ENCODE assay signal across 17 cellular contexts in genomic region chr1:232973652-232974611, GRCh38. TPM values are rescaled to one million over a fixed set of nuclear protein-coding genes. Genes with fewer than 3 reads are reported as not detected.
DNase-seq lines count a peak whose midpoint lies in the region; ATAC-seq, FAIRE-seq and TF ChIP-seq lines count a peak whose summit lies in the region.
"Had no signal": no experiment of that assay in that cellular context is flagged by ENCODE, and none has a peak within 500 bp of the region (broad histone marks: within the 10 kb centered on the region; RNA-seq: fewer than 3 reads in every experiment).

No MANE protein-coding gene starts in this region.

- peaks cover 29 to 38% of the 10 kb centered on the region in 2 donors for H3K36me3 Mint-ChIP-seq in activated T-cell treated with anti-CD3 and anti-CD28 coated beads, Interleukin-2, amount 50 U/mL, for 72 hours (ENCODE audit: insufficient read depth in 2 of 2)
- H3K36me3 Mint-ChIP-seq in activated T-cell treated with anti-CD3 and anti-CD28 coated beads, Interleukin-2, amount 50 U/mL, for 24 hours (ENCODE audit: low read depth), result peaks cover 90% of the 10 kb centered on the region
- peaks cover 77% of the 10 kb centered on the region for H3K36me3 Mint-ChIP-seq in activated T-helper 17 cell treated with anti-CD3 and anti-CD28 coated beads, Interleukin-2, amount 50 U/mL, for 72 hours (ENCODE audit: low read depth)
- H3K36me3 Mint-ChIP-seq in nephron progenitor cell (ENCODE audit: low read depth), result peaks cover 97% of the 10 kb centered on the region

- peak overlapping the region; percentile 13 for H3K27ac Mint-ChIP-seq in activated T-cell treated with anti-CD3 and anti-CD28 coated beads, Interleukin-2, amount 50 U/mL, for 72 hours
- no peak overlapping the region for H3K27ac Mint-ChIP-seq in activated T-cell treated with anti-CD3 and anti-CD28 coated beads, Interleukin-2, amount 50 U/mL, for 24 hours
- peak overlapping the region; percentile 47 for H3K27ac Mint-ChIP-seq in activated T-helper 17 cell treated with anti-CD3 and anti-CD28 coated beads, Interleukin-2, amount 50 U/mL, for 72 hours
- H3K27ac Mint-ChIP-seq in nephron progenitor cell, result no peak overlapping the region

- H3K4me1 Mint-ChIP-seq in activated T-cell treated with anti-CD3 and anti-CD28 coated beads, Interleukin-2, amount 50 U/mL, for 72 hours (ENCODE audit: low read depth), result peaks cover 23% of the 10 kb centered on the region
- peaks cover 16% of the 10 kb centered on the region for H3K4me1 Mint-ChIP-seq in activated T-cell treated with anti-CD3 and anti-CD28 coated beads, Interleukin-2, amount 50 U/mL, for 24 hours (ENCODE audit: low read depth)
- H3K4me1 Mint-ChIP-seq in activated T-helper 17 cell treated with anti-CD3 and anti-CD28 coated beads, Interleukin-2, amount 50 U/mL, for 72 hours, result peaks cover 21% of the 10 kb centered on the region
- peaks cover 21% of the 10 kb centered on the region for H3K4me1 Mint-ChIP-seq in nephron progenitor cell

- no peak overlapping the region for H3K4me3 ChIP-seq in fibroblast of pulmonary artery (replicated peaks; ENCODE audit: low read depth, low read length)
- H3K4me3 ChIP-seq: BLaER1 treated with 17β-estradiol and CSF1 and Interleukin-3, amounts not matched to agents 10 nM and 100 nM; PC-9 had no signal

- no peak for ATAC-seq in activated T-cell treated with anti-CD3 and anti-CD28 coated beads, Interleukin-2, amount 50 U/mL, for 72 hours (replicated peaks in 1 of 2)
- no peak for ATAC-seq in activated T-helper 17 cell treated with anti-CD3 and anti-CD28 coated beads, Interleukin-2, amount 50 U/mL, for 72 hours (replicated peaks)
- ATAC-seq in GM19328 (IDR thresholded peaks at IDR 0.05; ENCODE audit: unreplicated experiment), result no peak

- no peak for DNase-seq in activated T-cell treated with anti-CD3 and anti-CD28 coated beads, Interleukin-2, amount 50 U/mL, for 72 hours
- no peak for DNase-seq in activated T-cell treated with anti-CD3 and anti-CD28 coated beads, Interleukin-2, amount 50 U/mL, for 24 hours
- DNase-seq in D721Med (ENCODE audit: insufficient read length, low spot score), result no peak
- DNase-seq in fibroblast of pulmonary artery (ENCODE audit: low read depth), result peak; percentile 37
- no peak for DNase-seq in nephron progenitor cell
- DNase-seq in SIG-M5 treated with dmso at 0.1 percent for 504 hours (lab: John Stamatoyannopoulos, UW; ENCODE audit: unreplicated experiment), result no peak
- DNase-seq: DMS79 treated with DMSO at 0.1 percent for 48 hours, H7, NCI-H1417, NCI-H187, NCI-H2107, NCI-H524 treated with DMSO at 0.1 percent for 48 hours, PC-9 had no signal

- no peak for TF ChIP-seq CTCF in D721Med (IDR thresholded peaks at IDR 0.05; ENCODE audit: insufficient read depth, missing control alignments)
- no peak for TF ChIP-seq CTCF in fibroblast of pulmonary artery (IDR thresholded peaks at IDR 0.05; ENCODE audit: low read length, missing control alignments)
- TF ChIP-seq CTCF in nephron progenitor cell (IDR thresholded peaks at IDR 0.05), result no peak

- H3K9me3 Mint-ChIP-seq in activated T-cell treated with anti-CD3 and anti-CD28 coated beads, Interleukin-2, amount 50 U/mL, for 72 hours, result peaks cover 16 to 17% of the 10 kb centered on the region in 2 donors
- peaks cover 21% of the 10 kb centered on the region for H3K9me3 Mint-ChIP-seq in activated T-cell treated with anti-CD3 and anti-CD28 coated beads, Interleukin-2, amount 50 U/mL, for 24 hours
- H3K9me3 Mint-ChIP-seq in activated T-helper 17 cell treated with anti-CD3 and anti-CD28 coated beads, Interleukin-2, amount 50 U/mL, for 72 hours, result peaks cover 15% of the 10 kb centered on the region
- H3K9me3 Mint-ChIP-seq in nephron progenitor cell, result peaks cover 43% of the 10 kb centered on the region

- no peak overlapping the region for H3K4me3 Mint-ChIP-seq in activated T-cell treated with anti-CD3 and anti-CD28 coated beads, Interleukin-2, amount 50 U/mL, for 72 hours
- H3K4me3 Mint-ChIP-seq in activated T-cell treated with anti-CD3 and anti-CD28 coated beads, Interleukin-2, amount 50 U/mL, for 24 hours, result no peak overlapping the region
- no peak overlapping the region for H3K4me3 Mint-ChIP-seq in activated T-helper 17 cell treated with anti-CD3 and anti-CD28 coated beads, Interleukin-2, amount 50 U/mL, for 72 hours
- H3K4me3 Mint-ChIP-seq in nephron progenitor cell, result no peak overlapping the region

- FAIRE-seq in D721Med (lab: Jason Lieb, UNC), result peak; percentile 88
- FAIRE-seq: A204.1 had no signal

- H3K27me3 Mint-ChIP-seq in activated T-cell treated with anti-CD3 and anti-CD28 coated beads, Interleukin-2, amount 50 U/mL, for 72 hours (ENCODE audit: low read depth), result no peaks in the 10 kb centered on the region
- H3K27me3 Mint-ChIP-seq in activated T-cell treated with anti-CD3 and anti-CD28 coated beads, Interleukin-2, amount 50 U/mL, for 24 hours, result no peaks in the 10 kb centered on the region
- H3K27me3 Mint-ChIP-seq in activated T-helper 17 cell treated with anti-CD3 and anti-CD28 coated beads, Interleukin-2, amount 50 U/mL, for 72 hours, result no peaks in the 10 kb centered on the region
- H3K27me3 Mint-ChIP-seq in nephron progenitor cell (ENCODE audit: low read depth, poor library complexity), result no peaks in the 10 kb centered on the region

RNA-seq across cellular contexts. Expression of gene NTPCR, which starts 23.5 kb away (rescaled TPM):
- 10 to 100 TPM; 20.9 to 50.5 TPM for total RNA-seq in activated T-cell treated with anti-CD3 and anti-CD28 coated beads, Interleukin-2, amount 50 U/mL, for 72 hours
- 10 to 100 TPM; 40.9 to 53.0 TPM for total RNA-seq in activated T-helper 17 cell treated with anti-CD3 and anti-CD28 coated beads, Interleukin-2, amount 50 U/mL, for 72 hours

Comparison
In these comparisons a context has a peak if more than half of its experiments do, and no peak if none do; other contexts are left out.
1. H3K27ac Mint-ChIP-seq: peak in activated T-cell treated with anti-CD3 and anti-CD28 coated beads, Interleukin-2, amount 50 U/mL, for 72 hours (single experiment) and activated T-helper 17 cell treated with anti-CD3 and anti-CD28 coated beads, Interleukin-2, amount 50 U/mL, for 72 hours (single experiment); none in activated T-cell treated with anti-CD3 and anti-CD28 coated beads, Interleukin-2, amount 50 U/mL, for 24 hours (single experiment) and nephron progenitor cell (single experiment).